ENCODE assay signal across 1 cellular context in genomic region chr1:175191654-175192053, GRCh38.
TF ChIP-seq lines count a peak whose summit lies in the region.

No MANE protein-coding gene starts in this region.

TF ChIP-seq in SK-N-SH, 30 proteins besides CTCF, POLR2A, EP300 and RAD21 (continued from another document):
- no peak for TF ChIP-seq REST (IDR thresholded peaks at IDR 0.05; ENCODE audit: low read depth, low read length)
- no peak for TF ChIP-seq TEAD4 (IDR thresholded peaks at IDR 0.05; ENCODE audit: borderline replicate concordance, insufficient read depth)
- TF ChIP-seq RXRA (IDR thresholded peaks at IDR 0.05; ENCODE audit: borderline replicate concordance, low read depth) = no peak
- TF ChIP-seq POLR2AphosphoS5 (IDR thresholded peaks at IDR 0.05; ENCODE audit: low read depth, low read length) = no peak
TF ChIP-seq in SK-N-SH: peak in this region for 0.
